ENCODE assay signal across 8 cellular contexts in the genomic region with DNA sequence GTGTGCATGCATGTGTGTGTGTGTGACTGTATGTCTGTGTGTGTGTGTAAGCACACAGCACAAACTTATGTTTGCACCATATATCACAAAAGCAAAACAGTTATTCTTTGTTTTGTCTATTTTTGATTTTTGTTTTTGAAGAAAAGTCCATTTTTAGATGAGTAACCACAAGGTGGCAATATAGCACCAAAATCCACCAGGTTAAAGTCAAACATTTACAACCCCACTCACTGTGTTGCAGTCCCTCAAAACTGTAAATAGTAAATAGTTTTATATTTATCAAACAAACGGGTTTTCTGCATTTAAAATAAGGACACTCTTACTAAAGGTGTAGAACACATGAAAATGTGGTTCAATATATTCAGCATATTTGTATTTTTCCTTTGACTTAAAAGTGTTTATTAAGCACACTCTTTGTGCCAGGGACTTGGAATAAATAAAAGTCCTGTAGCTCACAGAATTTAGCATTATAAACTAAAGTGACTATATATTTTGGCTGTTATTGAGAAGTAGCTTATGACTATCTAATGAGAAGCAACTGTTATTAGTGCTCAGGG.
DNase-seq lines count a peak whose midpoint lies in the region; ATAC-seq and TF ChIP-seq lines count a peak whose summit lies in the region.

No MANE protein-coding gene starts in this region.

- BruUV-seq in A673 (replicated peaks; lab: Mats Ljungman, UMichigan) (no TSS peak), OCI-LY7 (replicated peaks; lab: Mats Ljungman, UMichigan) (no TSS peak)

- H3K4me1 ChIP-seq in A673 (ENCODE audit: insufficient read depth, low read length, poor library complexity, severe bottlenecking) (no peaks in the 10 kb centered on the region), OCI-LY7 (ENCODE audit: insufficient read depth, low read length, poor library complexity, severe bottlenecking) (no peaks in the 10 kb centered on the region)

- H3K27me3 ChIP-seq in A673 (replicated peaks; ENCODE audit: insufficient read depth, low read depth, low read length, poor library complexity) = no peaks in the 10 kb centered on the region

- POLR2A ChIA-PET in A673 (lab: Charles Lee; ENCODE audit: low non-redundant PET) (no interaction called here), OCI-LY7 (lab: Charles Lee) (interaction anchor here (1.0 kb wide), 1 partner anchor 22 kb away, joined by 4 read pairs; no protein-coding TSS in a partner anchor)

- CTCF ChIA-PET in A673 (lab: Charles Lee) = interaction anchor here (0.6 to 1.4 kb wide), 4 partner anchors 169 to 1150 kb away, joined by 4 to 10 read pairs (median 6); no protein-coding TSS in a partner anchor
- CTCF ChIA-PET in OCI-LY7 (lab: Charles Lee; ENCODE audit: unreplicated experiment) = no interaction called here

- H3K9me2 ChIP-seq in OCI-LY7 (ENCODE audit: insufficient read depth, low read length) = no peaks in the 10 kb centered on the region

- no peak overlapping the region for H3K4me2 ChIP-seq in OCI-LY7 (ENCODE audit: low read length)

- TF ChIP-seq CTCF in A673 (conservative IDR thresholded peaks at IDR 0.05; ENCODE audit: low read depth, low read length) (peak; percentile 71), GM13977 (IDR thresholded peaks at IDR 0.05; ENCODE audit: extremely low read depth, insufficient read depth, missing control alignments) (peak; percentile 39), OCI-LY7 (conservative IDR thresholded peaks at IDR 0.05; ENCODE audit: low read length) (peak; percentile 83)

- H3K36me3 ChIP-seq in A673 (ENCODE audit: insufficient read depth, low read length, poor library complexity, severe bottlenecking) = no peaks in the 10 kb centered on the region
- H3K36me3 ChIP-seq in OCI-LY7 (ENCODE audit: insufficient read depth, low read length) = no peaks in the 10 kb centered on the region

- in situ Hi-C loops in GM13977 (cut with MboI; ENCODE audit: low pct_unique_long_range_greater_than_20kb, low sequenced_read_pairs, unreplicated experiment) = no loop called here

- H3K79me2 ChIP-seq in OCI-LY7 (ENCODE audit: insufficient read depth, low read depth, low read length) = no peaks in the 10 kb centered on the region

- H4K20me1 ChIP-seq in OCI-LY7 (ENCODE audit: insufficient read depth, low read length) = no peaks in the 10 kb centered on the region; the same call in 1 of the 2 replicates

- peak; percentile 56 for DNase-seq in A673 (ENCODE audit: low spot score)
- no peak for DNase-seq in GM13977 (ENCODE audit: low spot score)
- DNase-seq in OCI-LY7 (ENCODE audit: low spot score) = peak; percentile 19
- peak; percentile 32 for DNase-seq in fibroblast of gingiva (ENCODE audit: low read depth)
- no peak for DNase-seq in sciatic nerve (ENCODE audit: low spot score)
- DNase-seq in mucosa of gallbladder (ENCODE audit: low spot score) = no peak

- no peak overlapping the region for H2AFZ ChIP-seq in OCI-LY7 (ENCODE audit: low read length)

- intact Hi-C loops in A673 (cut with micrococcal nuclease; ENCODE audit: unreplicated experiment) = loop anchor here (2.0 to 5.0 kb wide), 3 partner anchors 442 to 847 kb away; no protein-coding TSS in a partner anchor
- intact Hi-C loops in OCI-LY7 (cut with micrococcal nuclease; ENCODE audit: unreplicated experiment) = no loop called here
- intact Hi-C loops in sciatic nerve (cut with DNase I) = no loop called here

- H3K4me3 ChIP-seq in A673 (ENCODE audit: low read depth, low read length, poor library complexity, severe bottlenecking) (no peak overlapping the region), OCI-LY7 (ENCODE audit: low read depth, low read length, poor library complexity, severe bottlenecking) (no peak overlapping the region)

- H3K9me3 ChIP-seq in A673 (ENCODE audit: low read depth, low read length, poor library complexity, severe bottlenecking) = no peaks in the 10 kb centered on the region
- no peaks in the 10 kb centered on the region for H3K9me3 ChIP-seq in OCI-LY7 (ENCODE audit: low read length)

- ATAC-seq in sciatic nerve (peak; percentile 50), HG03520 (IDR thresholded peaks at IDR 0.05; ENCODE audit: unreplicated experiment) (no peak), HG03442 (IDR thresholded peaks at IDR 0.05; ENCODE audit: unreplicated experiment) (no peak)

- H3K27ac ChIP-seq in A673 (ENCODE audit: low read depth, low read length, poor library complexity, severe bottlenecking) (no peak overlapping the region), OCI-LY7 (ENCODE audit: low read depth, low read length, poor library complexity, severe bottlenecking) (no peak overlapping the region)

Comparison
In these comparisons a context has a peak if more than half of its experiments do, and no peak if none do; other contexts are left out.
1. DNase-seq: peak in A673 (single experiment), OCI-LY7 (single experiment) and fibroblast of gingiva (single experiment); none in GM13977 (single experiment), sciatic nerve (single experiment) and mucosa of gallbladder (single experiment).
2. Peak in every context shown above with its lines, with median percentiles within 50 percentile points of each other: CTCF ChIP-seq.